9 cellular contexts compared by ENCODE assay signal in genomic region chr2:88350641-88351601, GRCh38.
DNase-seq lines count a peak whose midpoint lies in the region; ATAC-seq, FAIRE-seq and TF ChIP-seq lines count a peak whose summit lies in the region.
"Had no signal": no experiment of that assay in that cellular context is flagged by ENCODE, and none has a peak within 500 bp of the region (broad histone marks: within the 10 kb centered on the region; RNA-seq: fewer than 3 reads in every experiment).

No MANE protein-coding gene starts in this region.

- H3K27me3 ChIP-seq in HUES6 (ENCODE audit: control insufficient read depth, insufficient read depth, low read length) = peaks cover 22% of the 10 kb centered on the region
- H3K27me3 ChIP-seq in HepG2 (ENCODE audit: control insufficient read depth in 1 of 2, insufficient read depth in 2 of 2, low read length in 2 of 2) = peaks cover 0 to 11% of the 10 kb centered on the region in 2 experiments; a peak in 2 of 5 replicates

- intact Hi-C loops in HepG2 (cut with micrococcal nuclease; ENCODE audit: unreplicated experiment) = no loop called here

- H3K4me2 ChIP-seq in HepG2 (ENCODE audit: low read depth, low read length) = no peak overlapping the region

- 0 out of 2 replicates have a peak, but pooled peaks cover 2% of the 10 kb centered on the region for H3K9me3 ChIP-seq in HUES6 (ENCODE audit: control insufficient read depth, insufficient read depth, low read depth, low read length)
- H3K9me3 ChIP-seq in HepG2 (ENCODE audit: low read length) = no peaks in the 10 kb centered on the region

- POLR2A ChIA-PET in HepG2 (lab: Yijun Ruan, JAX) = no interaction called here

- no peak for FAIRE-seq in HepG2 (lab: Jason Lieb, UNC)

- H3K4me3 ChIP-seq in HUES6 (ENCODE audit: low read depth, low read length) (peak overlapping the region; percentile 55), HepG2 (replicated peaks in 1 of 3; ENCODE audit: insufficient read depth in 1 of 3, low read depth in 2 of 3, low read length in 3 of 3) (no peak overlapping the region)

- ATAC-seq in GM18502 (IDR thresholded peaks at IDR 0.05; ENCODE audit: poor library complexity, unreplicated experiment) (peak; percentile 84), HepG2 (peak; percentile 79), HG03139 (IDR thresholded peaks at IDR 0.05; ENCODE audit: unreplicated experiment) (no peak), GM19035 (IDR thresholded peaks at IDR 0.05; ENCODE audit: unreplicated experiment) (no peak)

- TF ChIP-seq CTCF in chondrocyte (IDR thresholded peaks at IDR 0.05) (peak; percentile 83), HepG2 (CRISPR knock-in tag; IDR thresholded peaks at IDR 0.05) (peak; percentile 84)

- no peak overlapping the region for H2AFZ ChIP-seq in HepG2 (ENCODE audit: low read length)

- peak; percentile 40 for DNase-seq in activated CD4-positive, CD25-positive, alpha-beta regulatory T cell treated with anti-CD3 and anti-CD28 coated beads, Interleukin-2, amount 50 U/mL, for 16 hours (ENCODE audit: low read depth, low spot score)
- no peak for DNase-seq in chondrocyte (ENCODE audit: low spot score)
- peak; percentile 27 for DNase-seq in HepG2 (ENCODE audit: low spot score)
- peak; percentile 47 to 70 (median 56) for DNase-seq in stimulated activated CD4-positive, alpha-beta T cell treated with anti-CD3 and anti-CD28 coated beads, TNF-alpha, amount 100 ng/mL, for 24 hours (ENCODE audit: low read depth in 3 of 3)

- H3K36me3 Mint-ChIP-seq in chondrocyte (ENCODE audit: low read depth) = no peaks in the 10 kb centered on the region

- in situ Hi-C loops in HepG2 (cut with HindIII; ENCODE audit: extremely low pct_ligation_motif_present, low pct_unique_long_range_greater_than_20kb) = no loop called here

- H3K27me3 Mint-ChIP-seq in chondrocyte (ENCODE audit: low read depth) = peaks cover 35% of the 10 kb centered on the region

- CTCF ChIA-PET in HepG2 (lab: Yijun Ruan, JAX; ENCODE audit: low intra/inter-chr PET ratio, low total read pairs) = interaction anchor here (1.1 kb wide), 2 partner anchors 161 to 163 kb away, joined by 3 read pairs; no protein-coding TSS in a partner anchor

- peak; percentile 45; the same call in 1 of the 2 replicates for TF ChIP-seq RAD21 in HepG2 (CRISPR knock-in tag; IDR thresholded peaks at IDR 0.05)

- H4K20me1 ChIP-seq in HepG2 (ENCODE audit: insufficient read depth, low read length) = no peaks in the 10 kb centered on the region

- TF ChIP-seq EP300 in HepG2 (IDR thresholded peaks at IDR 0.05; ENCODE audit: low read depth in 2 of 2, low read length in 2 of 2) = no peak
- no peak for TF ChIP-seq EP300 in HepG2 (CRISPR knock-in tag; IDR thresholded peaks at IDR 0.05; ENCODE audit: borderline replicate concordance)

- TF ChIP-seq POLR2A in HepG2 (IDR thresholded peaks at IDR 0.05; ENCODE audit: insufficient read depth in 1 of 2, low read depth in 2 of 2, low read length in 2 of 2) = no peak

- BruUV-seq in HepG2 (replicated peaks; lab: Mats Ljungman, UMichigan) = no TSS peak

- H3K4me1 Mint-ChIP-seq in chondrocyte (ENCODE audit: low read depth) = peaks cover 3% of the 10 kb centered on the region

- no peaks in the 10 kb centered on the region for H3K79me2 ChIP-seq in HepG2 (ENCODE audit: insufficient read depth, low read length)

- peak overlapping the region; percentile 58 for H3K27ac ChIP-seq in HUES6 (ENCODE audit: low read depth, low read length)
- H3K27ac ChIP-seq in HepG2 (ENCODE audit: extremely low read length, insufficient read depth, low read length) = no peak overlapping the region

- WGBS in HepG2 (ENCODE audit: low lambda C conversion rate) = 57% methylated on average over 39 of the region's 46 CpGs

- H3K4me1 ChIP-seq in HUES6 (ENCODE audit: control insufficient read depth, insufficient read depth, low read length) (peaks cover 24% of the 10 kb centered on the region), HepG2 (ENCODE audit: insufficient read depth, low read length) (no peaks in the 10 kb centered on the region)

- H3K9ac ChIP-seq in HUES6 (ENCODE audit: low read length) (peak overlapping the region; percentile 88), HepG2 (ENCODE audit: insufficient read depth, low read depth, low read length) (no peak overlapping the region)

- H3K36me3 ChIP-seq in HUES6 (ENCODE audit: control insufficient read depth, insufficient read depth, low read length) (no peaks in the 10 kb centered on the region), HepG2 (replicated peaks in 1 of 2; ENCODE audit: control insufficient read depth in 1 of 2, insufficient read depth in 2 of 2, low read length in 2 of 2) (no peaks in the 10 kb centered on the region)

- H3K27ac Mint-ChIP-seq in chondrocyte (ENCODE audit: unreplicated experiment) = no peak overlapping the region
- H3K27ac Mint-ChIP-seq: dendritic cell treated with granulocyte-macrophage colony-stimulating factor and Interleukin-4, amounts not matched to agents 40 ng/mL and 50 ng/mL, for 4 days had no signal

- peak overlapping the region; percentile 63 for H3K4me3 Mint-ChIP-seq in chondrocyte (ENCODE audit: unreplicated experiment)
- H3K4me3 Mint-ChIP-seq: dendritic cell treated with granulocyte-macrophage colony-stimulating factor and Interleukin-4, amounts not matched to agents 40 ng/mL and 50 ng/mL, for 4 days had no signal

- no peaks in the 10 kb centered on the region for H3K9me3 Mint-ChIP-seq in chondrocyte (ENCODE audit: low read depth)
- H3K9me3 Mint-ChIP-seq: dendritic cell treated with granulocyte-macrophage colony-stimulating factor and Interleukin-4, amounts not matched to agents 40 ng/mL and 50 ng/mL, for 4 days had no signal

TF ChIP-seq in HepG2, 621 proteins besides CTCF, POLR2A, EP300 and RAD21 (continues in another document):
- TF ChIP-seq ELF1 (CRISPR knock-in tag; IDR thresholded peaks at IDR 0.05) (no peak), NBN (conservative IDR thresholded peaks at IDR 0.05) (no peak), POGZ (CRISPR knock-in tag; IDR thresholded peaks at IDR 0.05) (0 out of 2 replicates have a peak, but pooled peaks have one; percentile 38), AKNA (CRISPR knock-in tag; IDR thresholded peaks at IDR 0.05; ENCODE audit: borderline replicate concordance) (no peak), HNRNPLL (IDR thresholded peaks at IDR 0.05; ENCODE audit: low read depth, low read length, poor library complexity, severe bottlenecking) (peak; percentile 28)

Comparison
In these comparisons a context has a peak if more than half of its experiments do, and no peak if none do; other contexts are left out.
1. ATAC-seq: peak in GM18502 (single experiment) and HepG2 (single experiment); none in HG03139 (single experiment) and GM19035 (single experiment).